ENCODE assay signal across 22 cellular contexts in the genomic region with DNA sequence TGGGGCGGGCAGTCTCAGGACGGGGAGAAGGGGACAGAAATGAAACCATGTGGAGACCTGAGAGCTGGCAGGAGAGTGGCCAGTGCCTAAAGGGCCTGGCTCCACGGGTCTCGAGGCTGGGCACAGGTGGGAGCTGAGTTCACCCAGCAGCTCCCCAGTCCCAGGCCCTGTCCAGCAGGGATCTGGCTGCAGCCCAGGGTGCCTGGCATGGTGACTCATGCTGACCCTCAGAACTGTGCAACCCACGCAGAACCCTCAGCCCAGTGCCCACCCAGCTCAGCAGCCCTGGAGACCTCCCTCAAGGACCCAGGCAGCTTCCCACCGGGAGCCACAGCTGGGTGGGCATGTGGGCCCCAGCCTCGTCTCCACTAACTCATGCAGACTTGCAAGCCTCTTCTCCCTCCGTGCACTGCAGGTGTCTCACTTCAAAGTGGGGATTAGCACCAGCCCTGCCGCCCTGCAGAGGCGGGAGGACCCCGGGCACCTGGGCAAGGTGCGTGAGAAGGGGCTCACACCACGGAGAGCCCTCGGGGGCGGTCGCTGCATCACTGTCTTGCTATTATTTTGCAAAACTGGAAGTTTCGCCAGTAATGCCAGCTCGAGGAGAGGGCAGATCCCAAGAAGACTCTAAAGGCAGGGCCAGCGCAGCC. TPM values are rescaled to one million over a fixed set of nuclear protein-coding genes. Genes with fewer than 3 reads are reported as not detected.
DNase-seq lines count a peak whose midpoint lies in the region; FAIRE-seq and TF ChIP-seq lines count a peak whose summit lies in the region.
"Had no signal": no experiment of that assay in that cellular context is flagged by ENCODE, and none has a peak within 500 bp of the region (broad histone marks: within the 10 kb centered on the region; RNA-seq: fewer than 3 reads in every experiment).

No MANE protein-coding gene starts in this region.

- H3K36me3 ChIP-seq in GM23248 (ENCODE audit: low read depth) (no peaks in the 10 kb centered on the region), sigmoid colon (no peaks in the 10 kb centered on the region)

- POLR2A ChIA-PET in RWPE1 (lab: Yijun Ruan, JAX; ENCODE audit: low non-redundant PET) = no interaction called here

- peaks cover 47% of the 10 kb centered on the region for H3K4me1 Mint-ChIP-seq in mesothelial cell of epicardium

- in situ Hi-C loops in GM23248 (cut with MboI) = loop anchor here (10.0 kb wide), 1 partner anchor 367 kb away; no protein-coding TSS in a partner anchor

- no peaks in the 10 kb centered on the region for H3K79me2 ChIP-seq in GM23248 (ENCODE audit: insufficient read depth)

- H3K9me3 ChIP-seq in GM23248 (ENCODE audit: low read depth) = no peaks in the 10 kb centered on the region
- H3K9me3 ChIP-seq in sigmoid colon = no peaks in the 10 kb centered on the region

- H3K4me1 ChIP-seq in GM23248 (ENCODE audit: insufficient read depth) (peaks cover 26% of the 10 kb centered on the region), sigmoid colon (peaks cover 0 to 72% (median 69%) of the 10 kb centered on the region in 4 donors)

- TF ChIP-seq EP300 in sigmoid colon (IDR thresholded peaks at IDR 0.05) = no peak

- 58 to 63% methylated on average over 19 of the region's 19 CpGs for WGBS in GM23248 (ENCODE audit: low coverage in 1 of 2, low lambda C conversion rate in 2 of 2, missing lambda C conversion rate in 2 of 2), 2 experiments
- WGBS in sigmoid colon, 2 donors = 85 to 87% methylated on average over 19 of the region's 19 CpGs

- no peaks in the 10 kb centered on the region for H3K27me3 Mint-ChIP-seq in mesothelial cell of epicardium (ENCODE audit: low read depth)
- H3K27me3 Mint-ChIP-seq: CD4-positive, CD25-positive, alpha-beta regulatory T cell had no signal

- no peak overlapping the region for H3K27ac ChIP-seq in GM23248
- peak overlapping the region; percentile 23 for H3K27ac ChIP-seq in RWPE1
- H3K27ac ChIP-seq in sigmoid colon = peak overlapping the region in 3 of 4 donors; percentile 5 to 82 (median 34)
- H3K27ac ChIP-seq: SK-N-MC had no signal

- DNase-seq in GM23248 (peak; percentile 29), RWPE1 (ENCODE audit: low spot score) (no peak), mesothelial cell of epicardium (ENCODE audit: low spot score in 2 of 2, unreplicated experiment in 2 of 2) (no peak), sigmoid colon (no peak), GM12892 (ENCODE audit: insufficient read length) (no peak), putamen (ENCODE audit: low spot score) (no peak), midbrain (lab: John Stamatoyannopoulos, UW) (no peak)
- DNase-seq: AML-193; CD4-positive, CD25-positive, alpha-beta regulatory T cell; EL; GOT3; KG1; NCI-H1105 treated with DMSO at 0.1 percent for 48 hours; NCI-H1694; NCI-H2081 treated with DMSO at 0.1 percent for 48 hours; NCI-H748 treated with DMSO at 0.1 percent for 48 hours; NK-92 treated with Interleukin-12 subunit alpha and Interleukin-12 subunit beta, amount 100 ng/mL, for 24 hours; SHP77 had no signal

- no peaks in the 10 kb centered on the region for H3F3A ChIP-seq in GM23248 (ENCODE audit: insufficient read depth)

- H4K20me1 ChIP-seq in GM23248 (ENCODE audit: insufficient read depth) = no peaks in the 10 kb centered on the region

- H3K4me3 ChIP-seq in GM23248 (no peak overlapping the region), sigmoid colon (no peak overlapping the region)
- H3K4me3 ChIP-seq: GM12878, SK-N-MC had no signal

- FAIRE-seq in GM12892 (lab: Jason Lieb, UNC) = no peak
- FAIRE-seq: GM12878, GM19239, RCC 7860 had no signal

- H3K4me2 ChIP-seq in GM23248 (ENCODE audit: unreplicated experiment) = no peak overlapping the region

- no peak overlapping the region for H3K9ac ChIP-seq in GM23248

- intact Hi-C loops in sigmoid colon (cut with DNase I) = no loop called here

- no peak overlapping the region for H2AFZ ChIP-seq in GM23248

- peak overlapping the region; percentile 16 for H3K27ac Mint-ChIP-seq in mesothelial cell of epicardium
- H3K27ac Mint-ChIP-seq: CD4-positive, CD25-positive, alpha-beta regulatory T cell had no signal

- TF ChIP-seq CTCF in RWPE1 (conservative IDR thresholded peaks at IDR 0.05; ENCODE audit: low read depth) = no peak
- no peak for TF ChIP-seq CTCF in mesothelial cell of epicardium (IDR thresholded peaks at IDR 0.05; ENCODE audit: unreplicated experiment)
- no peak for TF ChIP-seq CTCF in sigmoid colon (IDR thresholded peaks at IDR 0.05)

- CTCF ChIA-PET in RWPE1 (lab: Yijun Ruan, JAX) = no interaction called here

- H3K36me3 Mint-ChIP-seq in mesothelial cell of epicardium = no peaks in the 10 kb centered on the region
- H3K36me3 Mint-ChIP-seq: CD4-positive, CD25-positive, alpha-beta regulatory T cell had no signal

- no peaks in the 10 kb centered on the region for H3K27me3 ChIP-seq in GM23248 (replicated peaks; ENCODE audit: insufficient read depth)
- H3K27me3 ChIP-seq in sigmoid colon = no peaks in the 10 kb centered on the region

- no peak overlapping the region for H3K4me3 Mint-ChIP-seq in mesothelial cell of epicardium
- H3K4me3 Mint-ChIP-seq: CD4-positive, CD25-positive, alpha-beta regulatory T cell had no signal

- TF ChIP-seq POLR2A in sigmoid colon (IDR thresholded peaks at IDR 0.05) (no peak), GM12892 (IDR thresholded peaks at IDR 0.05; ENCODE audit: low read depth, low read length) (no peak)

- H3K9me3 Mint-ChIP-seq in mesothelial cell of epicardium = no peaks in the 10 kb centered on the region

- no peaks in the 10 kb centered on the region for H3K9me2 ChIP-seq in GM23248 (ENCODE audit: insufficient read depth)

RNA-seq across cellular contexts. Expression of a gene that starts 46.3 kb away (rescaled TPM):
- total RNA-seq in GM23248 (2014; rRNA removed; shearing (Covaris generic)) = 4.4 and 20.9 TPM in 2 replicates
- 20.9 and 25.6 TPM in 2 replicates for polyA plus RNA-seq in GM23248 (2016; fragmentation: Nextera tagmentation; extraction: Ambion mirVana)
- 65.1 to 71.9 TPM (median 67.9 TPM) in 3 replicates for total RNA-seq in mesothelial cell of epicardium
- 10 to 100 TPM; 13.2 to 20.5 (median 18.4) TPM for total RNA-seq in sigmoid colon
- 10 to 100 TPM; 14.4 to 25.9 (median 17.6) TPM for polyA plus RNA-seq in sigmoid colon
- 43.2 TPM for polyA plus RNA-seq in GM12892 (2012; ENCODE audit: missing spikeins)

RNA-seq across cellular contexts. Expression of a gene that starts 46.9 kb away (rescaled TPM):
- total RNA-seq in GM23248 (2014; rRNA removed; shearing (Covaris generic)) = 54.6 and 65.6 TPM in 2 replicates
- polyA plus RNA-seq in GM23248 (2016; fragmentation: Nextera tagmentation; extraction: Ambion mirVana) = 43.3 and 46.9 TPM in 2 replicates
- total RNA-seq in mesothelial cell of epicardium = 47.4 to 49.3 TPM (median 47.7 TPM) in 3 replicates
- total RNA-seq in sigmoid colon = 100 to 1,000 TPM; 130 to 164 (median 152) TPM
- 10 to 100 TPM; 34.6 to 54.7 (median 53.6) TPM for polyA plus RNA-seq in sigmoid colon
- polyA plus RNA-seq in GM12892 (2012; ENCODE audit: missing spikeins) = 31.5 TPM
